Comparison of ENCODE assay signal across 8 cellular contexts in genomic region chr15:41331281-41331680, GRCh38. TPM values are rescaled to one million over a fixed set of nuclear protein-coding genes. Genes with fewer than 3 reads are reported as not detected.
A peak's percentile ranks its signal among the peaks of the same experiment; 100 is the strongest.
DNase-seq lines count a peak whose midpoint lies in the region; ATAC-seq and TF ChIP-seq lines count a peak whose summit lies in the region.

No MANE protein-coding gene starts in this region.

- H3K9me3 ChIP-seq in SJCRH30 (replicated peaks) (no peaks in the 10 kb centered on the region), hepatocyte (ENCODE audit: low read depth) (no peaks in the 10 kb centered on the region), esophagus squamous epithelium (no peaks in the 10 kb centered on the region)

- H3K79me2 ChIP-seq in hepatocyte, result peaks cover 24% of the 10 kb centered on the region

- no peaks in the 10 kb centered on the region for H4K20me1 ChIP-seq in hepatocyte (ENCODE audit: insufficient read depth, poor library complexity, severe bottlenecking)

- H3K4me3 Mint-ChIP-seq in activated T-cell treated with anti-CD3 and anti-CD28 coated beads, Interleukin-2, amount 50 U/mL, for 72 hours, result peak overlapping the region; percentile 88 to 96
- H3K4me3 Mint-ChIP-seq in stimulated activated naive B cell treated with anti-CD40 and anti-IgM and Interleukin-4, amounts not matched to agents 10 μg/mL and 1 μg/mL and 100 μg/mL, for 72 hours, result peak overlapping the region; percentile 96 to 98

- peaks cover 28% of the 10 kb centered on the region for H3K4me1 Mint-ChIP-seq in activated T-cell treated with anti-CD3 and anti-CD28 coated beads, Interleukin-2, amount 50 U/mL, for 72 hours (ENCODE audit: low read depth)
- peaks cover 13 to 25% of the 10 kb centered on the region in 2 donors for H3K4me1 Mint-ChIP-seq in stimulated activated naive B cell treated with anti-CD40 and anti-IgM and Interleukin-4, amounts not matched to agents 10 μg/mL and 1 μg/mL and 100 μg/mL, for 72 hours

- peak overlapping the region; percentile 94 for H3K4me3 ChIP-seq in SJCRH30
- H3K4me3 ChIP-seq in hepatocyte, result peak overlapping the region; percentile 51
- H3K4me3 ChIP-seq in coronary artery, result no peak overlapping the region
- peak overlapping the region in 2 of 4 donors; percentile 71 to 79 for H3K4me3 ChIP-seq in esophagus squamous epithelium

- H3K27me3 ChIP-seq in SJCRH30 (no peaks in the 10 kb centered on the region), hepatocyte (no peaks in the 10 kb centered on the region), esophagus squamous epithelium (no peaks in the 10 kb centered on the region)

- H3K36me3 ChIP-seq in SJCRH30, result peaks cover 10% of the 10 kb centered on the region; the same call in 1 of the 2 replicates
- H3K36me3 ChIP-seq in hepatocyte (replicated peaks; ENCODE audit: insufficient read depth, low read depth), result no peaks in the 10 kb centered on the region
- no peaks in the 10 kb centered on the region for H3K36me3 ChIP-seq in esophagus squamous epithelium

- peak overlapping the region; percentile 62 for H2AFZ ChIP-seq in hepatocyte

- 61% methylated on average over 6 of the region's 6 CpGs for WGBS in hepatocyte (ENCODE audit: low lambda C conversion rate, missing lambda C conversion rate)
- 67 to 69% methylated on average over 6 of the region's 6 CpGs for WGBS in esophagus squamous epithelium, 2 donors

- ATAC-seq in activated T-cell treated with anti-CD3 and anti-CD28 coated beads, Interleukin-2, amount 50 U/mL, for 72 hours (replicated peaks in 1 of 2), result no peak
- ATAC-seq in stimulated activated naive B cell treated with anti-CD40 and anti-IgM and Interleukin-4, amounts not matched to agents 10 μg/mL and 1 μg/mL and 100 μg/mL, for 72 hours (replicated peaks), result no peak
- no peak for ATAC-seq in HG03039 (IDR thresholded peaks at IDR 0.05; ENCODE audit: unreplicated experiment)

- H3K36me3 Mint-ChIP-seq in activated T-cell treated with anti-CD3 and anti-CD28 coated beads, Interleukin-2, amount 50 U/mL, for 72 hours (ENCODE audit: insufficient read depth in 2 of 2), result peaks cover 1 to 12% of the 10 kb centered on the region in 2 donors
- H3K36me3 Mint-ChIP-seq in stimulated activated naive B cell treated with anti-CD40 and anti-IgM and Interleukin-4, amounts not matched to agents 10 μg/mL and 1 μg/mL and 100 μg/mL, for 72 hours, result peaks cover 0 to 10% of the 10 kb centered on the region in 2 donors

- peak overlapping the region; percentile 72 for H3K4me2 ChIP-seq in hepatocyte

- H3K27me3 Mint-ChIP-seq in activated T-cell treated with anti-CD3 and anti-CD28 coated beads, Interleukin-2, amount 50 U/mL, for 72 hours (ENCODE audit: low read depth), result no peaks in the 10 kb centered on the region
- no peaks in the 10 kb centered on the region for H3K27me3 Mint-ChIP-seq in stimulated activated naive B cell treated with anti-CD40 and anti-IgM and Interleukin-4, amounts not matched to agents 10 μg/mL and 1 μg/mL and 100 μg/mL, for 72 hours

- no peak for TF ChIP-seq CTCF in hepatocyte (IDR thresholded peaks at IDR 0.05; ENCODE audit: poor library complexity)
- no peak for TF ChIP-seq CTCF in coronary artery (IDR thresholded peaks at IDR 0.05)
- TF ChIP-seq CTCF in esophagus squamous epithelium (IDR thresholded peaks at IDR 0.05), result no peak

- no peak overlapping the region for H3K27ac ChIP-seq in SJCRH30
- peak overlapping the region; percentile 39 for H3K27ac ChIP-seq in hepatocyte
- H3K27ac ChIP-seq in coronary artery, result no peak overlapping the region
- H3K27ac ChIP-seq in esophagus squamous epithelium, result peak overlapping the region in 1 of 4 donors; percentile 90

- peaks cover 4% of the 10 kb centered on the region; the same call in 1 of the 2 replicates for H3K4me1 ChIP-seq in SJCRH30
- no peaks in the 10 kb centered on the region for H3K4me1 ChIP-seq in hepatocyte (ENCODE audit: insufficient read depth)
- H3K4me1 ChIP-seq in esophagus squamous epithelium, result peaks cover 3 to 36% (median 4%) of the 10 kb centered on the region in 3 donors

- no peak for DNase-seq in activated T-cell treated with anti-CD3 and anti-CD28 coated beads, Interleukin-2, amount 50 U/mL, for 72 hours
- DNase-seq in activated T-cell treated with anti-CD3 and anti-CD28 coated beads for 4 hours, result no peak
- DNase-seq in SJCRH30, result peak; percentile 9 to 19
- no peak for DNase-seq in hepatocyte (ENCODE audit: low spot score)
- no peak for DNase-seq in stimulated activated naive B cell treated with anti-CD40 and anti-IgM and Interleukin-4, amounts not matched to agents 10 μg/mL and 1 μg/mL and 100 μg/mL, for 72 hours
- no peak for DNase-seq in coronary artery (ENCODE audit: low spot score)
- DNase-seq in esophagus squamous epithelium (lab: John Stamatoyannopoulos, UW), result no peak

- H3K9me2 ChIP-seq in hepatocyte (replicated peaks; ENCODE audit: insufficient read depth), result no peaks in the 10 kb centered on the region

- H3K27ac Mint-ChIP-seq in activated T-cell treated with anti-CD3 and anti-CD28 coated beads, Interleukin-2, amount 50 U/mL, for 72 hours, result peak overlapping the region; percentile 84
- peak overlapping the region; percentile 98 for H3K27ac Mint-ChIP-seq in stimulated activated naive B cell treated with anti-CD40 and anti-IgM and Interleukin-4, amounts not matched to agents 10 μg/mL and 1 μg/mL and 100 μg/mL, for 72 hours

- intact Hi-C loops in esophagus squamous epithelium (cut with DNase I), result no loop called here

- no peaks in the 10 kb centered on the region for H3K9me3 Mint-ChIP-seq in activated T-cell treated with anti-CD3 and anti-CD28 coated beads, Interleukin-2, amount 50 U/mL, for 72 hours
- no peaks in the 10 kb centered on the region for H3K9me3 Mint-ChIP-seq in stimulated activated naive B cell treated with anti-CD40 and anti-IgM and Interleukin-4, amounts not matched to agents 10 μg/mL and 1 μg/mL and 100 μg/mL, for 72 hours

- no peak for TF ChIP-seq POLR2A in esophagus squamous epithelium (IDR thresholded peaks at IDR 0.05)

RNA-seq across cellular contexts. Expression of gene OIP5, which starts 1.1 kb away (rescaled TPM):
- total RNA-seq in activated T-cell treated with anti-CD3 and anti-CD28 coated beads, Interleukin-2, amount 50 U/mL, for 72 hours, result 10 to 100 TPM; 15.3 TPM
- 33.7 and 37.8 TPM in 2 replicates for total RNA-seq in SJCRH30 (2014; rRNA removed; shearing (Covaris generic))
- total RNA-seq in hepatocyte (1.8 and 11.8 TPM in 2 replicates), esophagus squamous epithelium (10 to 100 TPM in 2 of 4 donors, 1 to 10 TPM in 2; 2.7 to 16.3 (median 7.3) TPM)
- 3.3 and 3.6 TPM in 2 replicates for polyA plus RNA-seq in hepatocyte

RNA-seq across cellular contexts. Expression of gene NUSAP1, which starts 1.4 kb away (rescaled TPM):
- total RNA-seq in activated T-cell treated with anti-CD3 and anti-CD28 coated beads, Interleukin-2, amount 50 U/mL, for 72 hours, result 100 to 1,000 TPM; 179 to 184 TPM
- total RNA-seq in SJCRH30 (2014; rRNA removed; shearing (Covaris generic)), result 256 and 300 TPM in 2 replicates
- 25.9 and 26.6 TPM in 2 replicates for total RNA-seq in hepatocyte
- polyA plus RNA-seq in hepatocyte, result 20.2 and 29.2 TPM in 2 replicates
- total RNA-seq in esophagus squamous epithelium, result 10 to 100 TPM; 26.5 to 47.7 (median 37.6) TPM

Comparison
In these comparisons a context has a peak if more than half of its experiments do, and no peak if none do; other contexts are left out.
1. DNase-seq: peak in SJCRH30 (2 of 2); none in activated T-cell treated with anti-CD3 and anti-CD28 coated beads, Interleukin-2, amount 50 U/mL, for 72 hours (0 of 2), activated T-cell treated with anti-CD3 and anti-CD28 coated beads for 4 hours (single experiment), hepatocyte (single experiment), stimulated activated naive B cell treated with anti-CD40 and anti-IgM and Interleukin-4, amounts not matched to agents 10 μg/mL and 1 μg/mL and 100 μg/mL, for 72 hours (single experiment), coronary artery (single experiment) and esophagus squamous epithelium (single experiment).